ENCODE assay signal across 1 cellular context in the genomic region with DNA sequence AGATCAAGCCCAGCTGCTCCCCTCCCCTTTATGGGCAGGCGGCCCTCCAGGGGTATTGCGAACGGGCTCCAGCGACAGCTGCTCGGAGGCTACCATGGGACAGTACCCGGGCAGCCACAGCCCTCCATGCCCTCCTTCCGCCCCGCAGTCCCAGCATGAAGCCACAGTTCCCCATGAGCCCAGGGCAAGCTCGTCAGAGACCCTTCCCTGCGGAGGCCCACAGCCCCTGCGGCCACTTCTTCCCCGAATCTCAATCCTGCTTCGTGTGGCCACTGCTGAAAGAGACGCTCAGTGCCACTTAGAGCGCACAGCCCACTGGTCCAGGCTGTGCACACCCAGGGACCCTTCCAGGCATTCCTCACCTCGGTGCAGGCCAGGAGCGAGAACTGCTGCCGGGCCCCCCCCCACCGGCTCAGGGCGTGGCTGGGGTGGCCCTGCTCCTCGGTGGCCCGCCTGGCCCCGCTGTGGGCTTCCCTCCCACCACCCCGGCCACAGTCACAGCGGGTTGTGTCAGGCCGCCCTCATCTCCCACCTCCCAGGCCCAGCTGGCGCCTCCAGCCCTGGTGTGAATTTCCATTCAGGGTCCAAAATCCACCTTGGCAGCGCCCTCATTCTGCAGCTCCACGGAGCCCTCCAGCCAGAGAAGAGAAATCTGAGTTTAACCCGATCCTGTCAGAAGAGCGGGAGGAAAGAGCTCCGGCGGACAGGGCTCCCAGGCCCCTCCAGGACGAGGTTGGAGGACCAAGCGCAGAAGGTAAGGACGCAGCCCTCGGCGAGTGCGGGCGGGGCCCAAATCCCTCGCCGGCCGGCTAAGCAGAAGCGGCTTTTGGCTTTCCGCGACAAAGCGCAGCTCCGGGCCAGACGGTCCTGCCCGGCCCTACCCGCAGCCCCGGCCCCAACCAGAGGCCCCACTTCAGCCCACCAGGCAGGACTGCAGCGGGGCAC.
TF ChIP-seq lines count a peak whose summit lies in the region.

No MANE protein-coding gene starts in this region.

TF ChIP-seq in HepG2, 621 proteins besides CTCF, POLR2A, EP300 and RAD21 (continued from another document and continues in another):
- no peak; the same call in 1 of the 2 replicates for TF ChIP-seq ZNF460 (CRISPR knock-in tag; IDR thresholded peaks at IDR 0.05; ENCODE audit: borderline replicate concordance)
- no peak for TF ChIP-seq RNF2 (conservative IDR thresholded peaks at IDR 0.05; ENCODE audit: low read depth)
- TF ChIP-seq ZBTB1 (CRISPR knock-in tag; IDR thresholded peaks at IDR 0.05; ENCODE audit: borderline replicate concordance), result no peak
- TF ChIP-seq, protein P1, sequence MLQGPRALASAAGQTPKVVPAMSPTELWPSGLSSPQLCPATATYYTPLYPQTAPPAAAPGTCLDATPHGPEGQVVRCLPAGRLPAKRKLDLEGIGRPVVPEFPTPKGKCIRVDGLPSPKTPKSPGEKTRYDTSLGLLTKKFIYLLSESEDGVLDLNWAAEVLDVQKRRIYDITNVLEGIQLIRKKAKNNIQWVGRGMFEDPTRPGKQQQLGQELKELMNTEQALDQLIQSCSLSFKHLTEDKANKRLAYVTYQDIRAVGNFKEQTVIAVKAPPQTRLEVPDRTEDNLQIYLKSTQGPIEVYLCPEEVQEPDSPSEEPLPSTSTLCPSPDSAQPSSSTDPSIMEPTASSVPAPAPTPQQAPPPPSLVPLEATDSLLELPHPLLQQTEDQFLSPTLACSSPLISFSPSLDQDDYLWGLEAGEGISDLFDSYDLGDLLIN (CRISPR knock-in tag; IDR thresholded peaks at IDR 0.05; ENCODE audit: borderline replicate concordance), result no peak
- peak; percentile 71; the same call in 1 of the 2 replicates for TF ChIP-seq CAMTA2 (CRISPR knock-in tag; IDR thresholded peaks at IDR 0.05; ENCODE audit: borderline replicate concordance)
- TF ChIP-seq, protein P2, sequence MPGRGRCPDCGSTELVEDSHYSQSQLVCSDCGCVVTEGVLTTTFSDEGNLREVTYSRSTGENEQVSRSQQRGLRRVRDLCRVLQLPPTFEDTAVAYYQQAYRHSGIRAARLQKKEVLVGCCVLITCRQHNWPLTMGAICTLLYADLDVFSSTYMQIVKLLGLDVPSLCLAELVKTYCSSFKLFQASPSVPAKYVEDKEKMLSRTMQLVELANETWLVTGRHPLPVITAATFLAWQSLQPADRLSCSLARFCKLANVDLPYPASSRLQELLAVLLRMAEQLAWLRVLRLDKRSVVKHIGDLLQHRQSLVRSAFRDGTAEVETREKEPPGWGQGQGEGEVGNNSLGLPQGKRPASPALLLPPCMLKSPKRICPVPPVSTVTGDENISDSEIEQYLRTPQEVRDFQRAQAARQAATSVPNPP (CRISPR knock-in tag; IDR thresholded peaks at IDR 0.05), result peak; percentile 93
- TF ChIP-seq NFE2 (CRISPR knock-in tag; IDR thresholded peaks at IDR 0.05), result no peak
- TF ChIP-seq, protein P3, sequence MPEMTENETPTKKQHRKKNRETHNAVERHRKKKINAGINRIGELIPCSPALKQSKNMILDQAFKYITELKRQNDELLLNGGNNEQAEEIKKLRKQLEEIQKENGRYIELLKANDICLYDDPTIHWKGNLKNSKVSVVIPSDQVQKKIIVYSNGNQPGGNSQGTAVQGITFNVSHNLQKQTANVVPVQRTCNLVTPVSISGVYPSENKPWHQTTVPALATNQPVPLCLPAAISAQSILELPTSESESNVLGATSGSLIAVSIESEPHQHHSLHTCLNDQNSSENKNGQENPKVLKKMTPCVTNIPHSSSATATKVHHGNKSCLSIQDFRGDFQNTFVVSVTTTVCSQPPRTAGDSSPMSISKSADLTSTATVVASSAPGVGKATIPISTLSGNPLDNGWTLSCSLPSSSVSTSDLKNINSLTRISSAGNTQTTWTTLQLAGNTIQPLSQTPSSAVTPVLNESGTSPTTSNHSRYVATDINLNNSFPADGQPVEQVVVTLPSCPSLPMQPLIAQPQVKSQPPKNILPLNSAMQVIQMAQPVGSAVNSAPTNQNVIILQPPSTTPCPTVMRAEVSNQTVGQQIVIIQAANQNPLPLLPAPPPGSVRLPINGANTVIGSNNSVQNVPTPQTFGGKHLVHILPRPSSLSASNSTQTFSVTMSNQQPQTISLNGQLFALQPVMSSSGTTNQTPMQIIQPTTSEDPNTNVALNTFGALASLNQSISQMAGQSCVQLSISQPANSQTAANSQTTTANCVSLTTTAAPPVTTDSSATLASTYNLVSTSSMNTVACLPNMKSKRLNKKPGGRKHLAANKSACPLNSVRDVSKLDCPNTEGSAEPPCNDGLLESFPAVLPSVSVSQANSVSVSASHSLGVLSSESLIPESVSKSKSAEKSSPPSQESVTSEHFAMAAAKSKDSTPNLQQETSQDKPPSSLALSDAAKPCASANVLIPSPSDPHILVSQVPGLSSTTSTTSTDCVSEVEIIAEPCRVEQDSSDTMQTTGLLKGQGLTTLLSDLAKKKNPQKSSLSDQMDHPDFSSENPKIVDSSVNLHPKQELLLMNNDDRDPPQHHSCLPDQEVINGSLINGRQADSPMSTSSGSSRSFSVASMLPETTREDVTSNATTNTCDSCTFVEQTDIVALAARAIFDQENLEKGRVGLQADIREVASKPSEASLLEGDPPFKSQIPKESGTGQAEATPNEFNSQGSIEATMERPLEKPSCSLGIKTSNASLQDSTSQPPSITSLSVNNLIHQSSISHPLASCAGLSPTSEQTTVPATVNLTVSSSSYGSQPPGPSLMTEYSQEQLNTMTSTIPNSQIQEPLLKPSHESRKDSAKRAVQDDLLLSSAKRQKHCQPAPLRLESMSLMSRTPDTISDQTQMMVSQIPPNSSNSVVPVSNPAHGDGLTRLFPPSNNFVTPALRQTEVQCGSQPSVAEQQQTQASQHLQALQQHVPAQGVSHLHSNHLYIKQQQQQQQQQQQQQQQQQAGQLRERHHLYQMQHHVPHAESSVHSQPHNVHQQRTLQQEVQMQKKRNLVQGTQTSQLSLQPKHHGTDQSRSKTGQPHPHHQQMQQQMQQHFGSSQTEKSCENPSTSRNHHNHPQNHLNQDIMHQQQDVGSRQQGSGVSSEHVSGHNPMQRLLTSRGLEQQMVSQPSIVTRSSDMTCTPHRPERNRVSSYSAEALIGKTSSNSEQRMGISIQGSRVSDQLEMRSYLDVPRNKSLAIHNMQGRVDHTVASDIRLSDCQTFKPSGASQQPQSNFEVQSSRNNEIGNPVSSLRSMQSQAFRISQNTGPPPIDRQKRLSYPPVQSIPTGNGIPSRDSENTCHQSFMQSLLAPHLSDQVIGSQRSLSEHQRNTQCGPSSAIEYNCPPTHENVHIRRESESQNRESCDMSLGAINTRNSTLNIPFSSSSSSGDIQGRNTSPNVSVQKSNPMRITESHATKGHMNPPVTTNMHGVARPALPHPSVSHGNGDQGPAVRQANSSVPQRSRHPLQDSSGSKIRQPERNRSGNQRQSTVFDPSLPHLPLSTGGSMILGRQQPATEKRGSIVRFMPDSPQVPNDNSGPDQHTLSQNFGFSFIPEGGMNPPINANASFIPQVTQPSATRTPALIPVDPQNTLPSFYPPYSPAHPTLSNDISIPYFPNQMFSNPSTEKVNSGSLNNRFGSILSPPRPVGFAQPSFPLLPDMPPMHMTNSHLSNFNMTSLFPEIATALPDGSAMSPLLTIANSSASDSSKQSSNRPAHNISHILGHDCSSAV (CRISPR knock-in tag; IDR thresholded peaks at IDR 0.05; ENCODE audit: borderline replicate concordance), result no peak
- 0 out of 2 replicates have a peak, but pooled peaks have one; percentile 76 for TF ChIP-seq ZNF335 (CRISPR knock-in tag; IDR thresholded peaks at IDR 0.05)
- 0 out of 2 replicates have a peak, but pooled peaks have one; percentile 55 for TF ChIP-seq KDM3A (CRISPR knock-in tag; IDR thresholded peaks at IDR 0.05; ENCODE audit: low read depth)
- peak; percentile 44; the same call in 1 of the 2 replicates for TF ChIP-seq CEBPG (CRISPR knock-in tag; IDR thresholded peaks at IDR 0.05)
- TF ChIP-seq ATF1 (CRISPR knock-in tag; IDR thresholded peaks at IDR 0.05), result no peak
- no peak for TF ChIP-seq ZFYVE20 (CRISPR knock-in tag; IDR thresholded peaks at IDR 0.05; ENCODE audit: borderline replicate concordance, low read depth)
- TF ChIP-seq ZNF546 (CRISPR knock-in tag; conservative IDR thresholded peaks at IDR 0.05), result no peak
- no peak; the same call in 1 of the 2 replicates for TF ChIP-seq ZNF713 (CRISPR knock-in tag; IDR thresholded peaks at IDR 0.05)
- no peak for TF ChIP-seq CENPX (CRISPR knock-in tag; IDR thresholded peaks at IDR 0.05)
- peak; percentile 77; the same call in 1 of the 2 replicates for TF ChIP-seq ZNF234 (CRISPR knock-in tag; conservative IDR thresholded peaks at IDR 0.05)
- peak; percentile 78; the same call in 1 of the 2 replicates for TF ChIP-seq ZNF564 (CRISPR knock-in tag; IDR thresholded peaks at IDR 0.05)
- TF ChIP-seq ZFP36L2 (CRISPR knock-in tag; IDR thresholded peaks at IDR 0.05), result no peak; the same call in 1 of the 2 replicates
- TF ChIP-seq ZNF17 (CRISPR knock-in tag; IDR thresholded peaks at IDR 0.05), result no peak
- no peak for TF ChIP-seq BHLHE40 (IDR thresholded peaks at IDR 0.05; ENCODE audit: low read length)
- TF ChIP-seq ZNF792 (CRISPR knock-in tag; IDR thresholded peaks at IDR 0.05), result 0 out of 2 replicates have a peak, but pooled peaks have one; percentile 69
- TF ChIP-seq, protein P4, sequence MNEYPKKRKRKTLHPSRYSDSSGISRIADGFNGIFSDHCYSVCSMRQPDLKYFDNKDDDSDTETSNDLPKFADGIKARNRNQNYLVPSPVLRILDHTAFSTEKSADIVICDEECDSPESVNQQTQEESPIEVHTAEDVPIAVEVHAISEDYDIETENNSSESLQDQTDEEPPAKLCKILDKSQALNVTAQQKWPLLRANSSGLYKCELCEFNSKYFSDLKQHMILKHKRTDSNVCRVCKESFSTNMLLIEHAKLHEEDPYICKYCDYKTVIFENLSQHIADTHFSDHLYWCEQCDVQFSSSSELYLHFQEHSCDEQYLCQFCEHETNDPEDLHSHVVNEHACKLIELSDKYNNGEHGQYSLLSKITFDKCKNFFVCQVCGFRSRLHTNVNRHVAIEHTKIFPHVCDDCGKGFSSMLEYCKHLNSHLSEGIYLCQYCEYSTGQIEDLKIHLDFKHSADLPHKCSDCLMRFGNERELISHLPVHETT (CRISPR knock-in tag; conservative IDR thresholded peaks at IDR 0.05), result no peak
- TF ChIP-seq HDAC2 (CRISPR knock-in tag; IDR thresholded peaks at IDR 0.05), result peak; percentile 71
- TF ChIP-seq ESRRA (CRISPR knock-in tag; IDR thresholded peaks at IDR 0.05; ENCODE audit: low read depth), result peak; percentile 73; the same call in 1 of the 2 replicates
- no peak for TF ChIP-seq RBAK (CRISPR knock-in tag; IDR thresholded peaks at IDR 0.05)
- TF ChIP-seq CHD4 (IDR thresholded peaks at IDR 0.05; ENCODE audit: borderline replicate concordance, low read length), result no peak
- TF ChIP-seq NKX3-1 (CRISPR knock-in tag; IDR thresholded peaks at IDR 0.05), result no peak
- no peak; the same call in 1 of the 2 replicates for TF ChIP-seq ZNF230 (CRISPR knock-in tag; IDR thresholded peaks at IDR 0.05)
- TF ChIP-seq, protein P5, sequence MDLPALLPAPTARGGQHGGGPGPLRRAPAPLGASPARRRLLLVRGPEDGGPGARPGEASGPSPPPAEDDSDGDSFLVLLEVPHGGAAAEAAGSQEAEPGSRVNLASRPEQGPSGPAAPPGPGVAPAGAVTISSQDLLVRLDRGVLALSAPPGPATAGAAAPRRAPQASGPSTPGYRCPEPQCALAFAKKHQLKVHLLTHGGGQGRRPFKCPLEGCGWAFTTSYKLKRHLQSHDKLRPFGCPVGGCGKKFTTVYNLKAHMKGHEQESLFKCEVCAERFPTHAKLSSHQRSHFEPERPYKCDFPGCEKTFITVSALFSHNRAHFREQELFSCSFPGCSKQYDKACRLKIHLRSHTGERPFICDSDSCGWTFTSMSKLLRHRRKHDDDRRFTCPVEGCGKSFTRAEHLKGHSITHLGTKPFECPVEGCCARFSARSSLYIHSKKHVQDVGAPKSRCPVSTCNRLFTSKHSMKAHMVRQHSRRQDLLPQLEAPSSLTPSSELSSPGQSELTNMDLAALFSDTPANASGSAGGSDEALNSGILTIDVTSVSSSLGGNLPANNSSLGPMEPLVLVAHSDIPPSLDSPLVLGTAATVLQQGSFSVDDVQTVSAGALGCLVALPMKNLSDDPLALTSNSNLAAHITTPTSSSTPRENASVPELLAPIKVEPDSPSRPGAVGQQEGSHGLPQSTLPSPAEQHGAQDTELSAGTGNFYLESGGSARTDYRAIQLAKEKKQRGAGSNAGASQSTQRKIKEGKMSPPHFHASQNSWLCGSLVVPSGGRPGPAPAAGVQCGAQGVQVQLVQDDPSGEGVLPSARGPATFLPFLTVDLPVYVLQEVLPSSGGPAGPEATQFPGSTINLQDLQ (CRISPR knock-in tag; IDR thresholded peaks at IDR 0.05), result no peak
- TF ChIP-seq ZNF207 (IDR thresholded peaks at IDR 0.05; ENCODE audit: borderline replicate concordance), result no peak
- peak; percentile 57; the same call in 1 of the 2 replicates for TF ChIP-seq FOXA3 (CRISPR knock-in tag; IDR thresholded peaks at IDR 0.05)
- TF ChIP-seq SYNCRIP (IDR thresholded peaks at IDR 0.05; ENCODE audit: insufficient read depth, low read depth, low read length), result no peak
- TF ChIP-seq, protein P6, sequence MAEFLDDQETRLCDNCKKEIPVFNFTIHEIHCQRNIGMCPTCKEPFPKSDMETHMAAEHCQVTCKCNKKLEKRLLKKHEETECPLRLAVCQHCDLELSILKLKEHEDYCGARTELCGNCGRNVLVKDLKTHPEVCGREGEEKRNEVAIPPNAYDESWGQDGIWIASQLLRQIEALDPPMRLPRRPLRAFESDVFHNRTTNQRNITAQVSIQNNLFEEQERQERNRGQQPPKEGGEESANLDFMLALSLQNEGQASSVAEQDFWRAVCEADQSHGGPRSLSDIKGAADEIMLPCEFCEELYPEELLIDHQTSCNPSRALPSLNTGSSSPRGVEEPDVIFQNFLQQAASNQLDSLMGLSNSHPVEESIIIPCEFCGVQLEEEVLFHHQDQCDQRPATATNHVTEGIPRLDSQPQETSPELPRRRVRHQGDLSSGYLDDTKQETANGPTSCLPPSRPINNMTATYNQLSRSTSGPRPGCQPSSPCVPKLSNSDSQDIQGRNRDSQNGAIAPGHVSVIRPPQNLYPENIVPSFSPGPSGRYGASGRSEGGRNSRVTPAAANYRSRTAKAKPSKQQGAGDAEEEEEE (CRISPR knock-in tag; IDR thresholded peaks at IDR 0.05; ENCODE audit: borderline replicate concordance), result no peak
- TF ChIP-seq GZF1 (CRISPR knock-in tag; IDR thresholded peaks at IDR 0.05), result 0 out of 2 replicates have a peak, but pooled peaks have one; percentile 28
- TF ChIP-seq MLLT10 (CRISPR knock-in tag; IDR thresholded peaks at IDR 0.05), result no peak
- TF ChIP-seq, protein P7, sequence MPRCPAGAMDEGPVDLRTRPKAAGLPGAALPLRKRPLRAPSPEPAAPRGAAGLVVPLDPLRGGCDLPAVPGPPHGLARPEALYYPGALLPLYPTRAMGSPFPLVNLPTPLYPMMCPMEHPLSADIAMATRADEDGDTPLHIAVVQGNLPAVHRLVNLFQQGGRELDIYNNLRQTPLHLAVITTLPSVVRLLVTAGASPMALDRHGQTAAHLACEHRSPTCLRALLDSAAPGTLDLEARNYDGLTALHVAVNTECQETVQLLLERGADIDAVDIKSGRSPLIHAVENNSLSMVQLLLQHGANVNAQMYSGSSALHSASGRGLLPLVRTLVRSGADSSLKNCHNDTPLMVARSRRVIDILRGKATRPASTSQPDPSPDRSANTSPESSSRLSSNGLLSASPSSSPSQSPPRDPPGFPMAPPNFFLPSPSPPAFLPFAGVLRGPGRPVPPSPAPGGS (CRISPR knock-in tag; IDR thresholded peaks at IDR 0.05), result 0 out of 2 replicates have a peak, but pooled peaks have one; percentile 67
- no peak for TF ChIP-seq ZNF674 (CRISPR knock-in tag; IDR thresholded peaks at IDR 0.05; ENCODE audit: low read depth)
- TF ChIP-seq ZFP1 (CRISPR knock-in tag; IDR thresholded peaks at IDR 0.05), result peak; percentile 73; the same call in 1 of the 2 replicates
- 0 out of 2 replicates have a peak, but pooled peaks have one; percentile 36 for TF ChIP-seq SRY (CRISPR knock-in tag; IDR thresholded peaks at IDR 0.05)
- 0 out of 2 replicates have a peak, but pooled peaks have one; percentile 17 for TF ChIP-seq ELF1 (CRISPR knock-in tag; IDR thresholded peaks at IDR 0.05)
- TF ChIP-seq ZNF367 (CRISPR knock-in tag; IDR thresholded peaks at IDR 0.05; ENCODE audit: borderline replicate concordance), result no peak
- TF ChIP-seq FOSL2 (CRISPR knock-in tag; IDR thresholded peaks at IDR 0.05), result peak; percentile 13; the same call in 1 of the 2 replicates
- TF ChIP-seq ZNF138 (CRISPR knock-in tag; IDR thresholded peaks at IDR 0.05; ENCODE audit: low read depth), result no peak
